Comparison of ENCODE assay signal across 9 cellular contexts in the genomic region with DNA sequence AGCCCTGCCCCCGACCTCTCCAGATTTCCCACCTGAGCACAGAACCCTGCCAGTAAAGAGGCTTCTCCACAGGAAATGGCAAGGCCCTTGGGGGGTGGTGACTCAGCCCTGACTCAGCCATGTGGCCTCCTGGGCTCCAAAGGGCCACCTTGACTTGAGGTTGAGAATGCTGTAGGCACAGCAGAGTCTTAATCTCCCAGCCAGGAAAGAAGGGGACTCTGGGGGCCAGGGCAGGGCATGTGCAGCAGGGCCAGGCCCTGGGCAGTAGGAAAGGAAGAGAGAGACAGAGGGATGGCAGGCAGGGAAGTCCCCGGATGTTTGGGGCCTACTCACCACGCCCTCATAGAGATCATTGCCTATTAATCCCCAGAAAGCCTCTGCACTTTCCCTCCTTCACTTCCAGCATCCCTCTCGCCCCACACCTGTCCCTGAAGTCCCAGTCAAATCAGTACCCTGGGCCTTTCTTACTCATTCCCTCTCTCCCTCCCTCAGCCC. TPM values are rescaled to one million over a fixed set of nuclear protein-coding genes. Genes with fewer than 3 reads are reported as not detected.
DNase-seq lines count a peak whose midpoint lies in the region; ATAC-seq, FAIRE-seq and TF ChIP-seq lines count a peak whose summit lies in the region.
"Had no signal": no experiment of that assay in that cellular context is flagged by ENCODE, and none has a peak within 500 bp of the region (broad histone marks: within the 10 kb centered on the region; RNA-seq: fewer than 3 reads in every experiment).

No MANE protein-coding gene starts in this region.

- H3K4me1 Mint-ChIP-seq in activated naive CD8-positive, alpha-beta T cell treated with anti-CD3 and anti-CD28 coated beads for 36 hours = peaks cover 28% of the 10 kb centered on the region
- peaks cover 71% of the 10 kb centered on the region for H3K4me1 Mint-ChIP-seq in osteocyte (ENCODE audit: unreplicated experiment)

- peak overlapping the region; percentile 86 for H3K27ac Mint-ChIP-seq in activated naive CD8-positive, alpha-beta T cell treated with anti-CD3 and anti-CD28 coated beads for 36 hours
- H3K27ac Mint-ChIP-seq in osteocyte (ENCODE audit: unreplicated experiment) = peak overlapping the region; percentile 96

- intact Hi-C loops in ascending aorta (cut with DNase I) (no loop called here), sciatic nerve (cut with DNase I) (no loop called here)

- no peaks in the 10 kb centered on the region for H3K9me3 ChIP-seq in ascending aorta

- no peaks in the 10 kb centered on the region for H3K27me3 ChIP-seq in ascending aorta

- no peak for ATAC-seq in sciatic nerve
- ATAC-seq: naive thymus-derived CD4-positive, alpha-beta T cell had no signal

- no peak overlapping the region for H3K4me3 ChIP-seq in ascending aorta

- H3K36me3 ChIP-seq in ascending aorta = no peaks in the 10 kb centered on the region

- peaks cover 6 to 27% of the 10 kb centered on the region in 2 donors for H3K4me1 ChIP-seq in ascending aorta

- peaks cover 15% of the 10 kb centered on the region for H3K27me3 Mint-ChIP-seq in activated naive CD8-positive, alpha-beta T cell treated with anti-CD3 and anti-CD28 coated beads for 36 hours
- H3K27me3 Mint-ChIP-seq in osteocyte (ENCODE audit: unreplicated experiment) = no peaks in the 10 kb centered on the region

- peak overlapping the region in 1 of 2 donors; percentile 16 for H3K27ac ChIP-seq in ascending aorta

- CTCF ChIA-PET in GM10248 (lab: Yijun Ruan, JAX) = no interaction called here

- FAIRE-seq in RCC 7860 (lab: Jason Lieb, UNC) = peak; percentile 96

- DNase-seq in GM04504 (ENCODE audit: low read depth) (peak; percentile 59), RCC 7860 (ENCODE audit: low spot score) (peak; percentile 98), osteocyte (ENCODE audit: extremely low spot score, unreplicated experiment) (no peak), ascending aorta (ENCODE audit: low spot score in 2 of 2) (no peak), sciatic nerve (ENCODE audit: low spot score) (no peak), GM10248 (ENCODE audit: extremely low spot score) (no peak), NCI-H2171 treated with DMSO at 0.1 percent for 48 hours (lab: John Stamatoyannopoulos, UW) (no peak)
- DNase-seq in activated naive CD8-positive, alpha-beta T cell treated with anti-CD3 and anti-CD28 coated beads for 36 hours = peak; percentile 74

- no peak for TF ChIP-seq CTCF in osteocyte (IDR thresholded peaks at IDR 0.05)
- no peak for TF ChIP-seq CTCF in ascending aorta (IDR thresholded peaks at IDR 0.05)
- TF ChIP-seq CTCF in GM10248 (IDR thresholded peaks at IDR 0.05; ENCODE audit: control extremely low read depth, extremely low read depth, low read depth, missing control alignments) = no peak

- no peaks in the 10 kb centered on the region for H3K36me3 Mint-ChIP-seq in activated naive CD8-positive, alpha-beta T cell treated with anti-CD3 and anti-CD28 coated beads for 36 hours
- H3K36me3 Mint-ChIP-seq in osteocyte (ENCODE audit: unreplicated experiment) = no peaks in the 10 kb centered on the region
- H3K36me3 Mint-ChIP-seq: naive thymus-derived CD4-positive, alpha-beta T cell had no signal

- no peaks in the 10 kb centered on the region for H3K9me3 Mint-ChIP-seq in activated naive CD8-positive, alpha-beta T cell treated with anti-CD3 and anti-CD28 coated beads for 36 hours
- H3K9me3 Mint-ChIP-seq in osteocyte (ENCODE audit: unreplicated experiment) = no peaks in the 10 kb centered on the region
- H3K9me3 Mint-ChIP-seq: naive thymus-derived CD4-positive, alpha-beta T cell had no signal

- POLR2A ChIA-PET in GM10248 (lab: Yijun Ruan, JAX) = no interaction called here

- no peak overlapping the region for H3K4me3 Mint-ChIP-seq in activated naive CD8-positive, alpha-beta T cell treated with anti-CD3 and anti-CD28 coated beads for 36 hours
- no peak overlapping the region for H3K4me3 Mint-ChIP-seq in osteocyte (ENCODE audit: unreplicated experiment)

RNA-seq across cellular contexts. Expression of a gene that starts 4.8 kb away (rescaled TPM):
- 1 to 10 TPM; 3.7 to 5.1 TPM for total RNA-seq in activated naive CD8-positive, alpha-beta T cell treated with anti-CD3 and anti-CD28 coated beads for 36 hours
- total RNA-seq in osteocyte (201 and 221 TPM in 2 replicates), ascending aorta (222 TPM), sciatic nerve (70.1 TPM)

RNA-seq across cellular contexts. Expression of a gene that starts 44.0 kb away (rescaled TPM):
- total RNA-seq in activated naive CD8-positive, alpha-beta T cell treated with anti-CD3 and anti-CD28 coated beads for 36 hours = 10 to 100 TPM in 1 of 2 experiments, 1 to 10 TPM in 1; 9.4 to 12.9 TPM
- total RNA-seq in osteocyte (66.2 and 67.0 TPM in 2 replicates), ascending aorta (73.5 TPM), sciatic nerve (48.6 TPM)

RNA-seq across cellular contexts. Expression of a gene that starts 56.1 kb away (rescaled TPM):
- total RNA-seq in activated naive CD8-positive, alpha-beta T cell treated with anti-CD3 and anti-CD28 coated beads for 36 hours = under 1 TPM; 0.16 to 0.19 TPM
- not detected in 2 replicates for total RNA-seq in osteocyte
- total RNA-seq in ascending aorta = 1.6 TPM
- total RNA-seq in sciatic nerve = 0.22 TPM
- total RNA-seq: naive thymus-derived CD4-positive, alpha-beta T cell had no signal

Comparison
In these comparisons a context has a peak if more than half of its experiments do, and no peak if none do; other contexts are left out.
1. DNase-seq: peak in GM04504 (single experiment), RCC 7860 (single experiment) and activated naive CD8-positive, alpha-beta T cell treated with anti-CD3 and anti-CD28 coated beads for 36 hours (single experiment); none in osteocyte (single experiment), ascending aorta (0 of 2), sciatic nerve (single experiment), GM10248 (single experiment) and NCI-H2171 treated with DMSO at 0.1 percent for 48 hours (single experiment).
2. RNA of a gene that starts 4.8 kb away (total RNA-seq): 222 TPM in ascending aorta (single experiment), 201 to 221 TPM in osteocyte and 70.1 TPM in sciatic nerve (single experiment); 3.7 to 5.1 TPM in activated naive CD8-positive, alpha-beta T cell treated with anti-CD3 and anti-CD28 coated beads for 36 hours; every median in the first group is over 10 times any median in the second.